In the genomic region with DNA sequence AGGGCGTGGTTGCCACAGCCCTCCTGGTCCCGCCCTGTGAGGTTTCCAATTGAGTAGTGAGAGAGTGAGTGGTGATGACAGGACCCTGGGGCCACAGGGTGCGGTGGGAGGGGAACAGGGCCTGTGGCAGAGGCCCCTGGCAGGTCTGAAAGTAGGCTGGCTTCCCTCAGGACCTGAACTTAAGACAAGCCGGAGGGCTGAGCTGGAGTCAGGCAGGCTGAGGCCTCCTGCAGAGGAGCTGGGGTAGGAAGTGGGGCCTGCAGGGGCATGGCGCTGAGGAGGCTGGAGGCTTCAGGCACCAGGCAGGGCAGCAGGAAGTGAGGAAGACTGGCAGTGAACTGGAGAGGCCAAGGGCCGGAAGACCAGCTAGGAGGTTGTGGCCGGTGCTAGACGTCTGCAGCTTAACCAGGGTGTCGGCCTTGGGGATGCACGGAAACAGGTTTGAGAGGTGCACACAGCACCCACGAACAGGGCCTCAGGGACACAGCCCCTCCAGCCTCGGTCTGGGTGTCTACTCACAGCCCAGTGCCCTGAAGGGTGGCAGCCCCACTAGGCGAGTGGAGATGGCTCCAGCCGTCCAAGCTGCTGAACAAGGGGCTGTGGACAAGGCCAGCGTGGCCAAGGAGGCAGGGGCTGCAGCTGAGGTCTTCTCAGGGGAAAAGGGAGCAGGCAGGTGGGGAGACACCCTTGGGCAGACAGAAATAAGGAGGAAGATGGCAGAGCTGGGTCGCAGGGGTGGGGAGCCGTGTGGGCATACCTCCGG, we compare ENCODE assay signal across 11 cellular contexts. TPM values are rescaled to one million over a fixed set of nuclear protein-coding genes. Genes with fewer than 3 reads are reported as not detected.
A peak's percentile ranks its signal among the peaks of the same experiment; 100 is the strongest.
DNase-seq lines count a peak whose midpoint lies in the region; ATAC-seq, FAIRE-seq and TF ChIP-seq lines count a peak whose summit lies in the region.
"Had no signal": no experiment of that assay in that cellular context is flagged by ENCODE, and none has a peak within 500 bp of the region (broad histone marks: within the 10 kb centered on the region; RNA-seq: fewer than 3 reads in every experiment).

No MANE protein-coding gene starts in this region.

- H3K27ac Mint-ChIP-seq in astrocyte (ENCODE audit: unreplicated experiment) = no peak overlapping the region

- H3K4me3 Mint-ChIP-seq in astrocyte (ENCODE audit: unreplicated experiment) = peak overlapping the region; percentile 20

- H3K27me3 ChIP-seq in astrocyte (ENCODE audit: insufficient read depth, low read length) = no peaks in the 10 kb centered on the region
- H3K27me3 ChIP-seq: pancreas had no signal

- no peaks in the 10 kb centered on the region for H3K36me3 ChIP-seq in astrocyte (ENCODE audit: insufficient read depth, low read length)
- H3K36me3 ChIP-seq: pancreas had no signal

- H3K4me3 ChIP-seq in astrocyte (ENCODE audit: insufficient read depth, low read depth, low read length) = no peak overlapping the region
- H3K4me3 ChIP-seq: pancreas had no signal

- intact Hi-C loops in Right ventricle myocardium inferior (cut with DNase I) = no loop called here

- H3K4me2 ChIP-seq in astrocyte (ENCODE audit: low read length) = no peak overlapping the region

- FAIRE-seq in astrocyte (lab: Jason Lieb, UNC) (no peak), HTR-8/SVneo (lab: Jason Lieb, UNC) (no peak)
- FAIRE-seq: GM12892, pancreas had no signal

- no peak overlapping the region for H3K9ac ChIP-seq in astrocyte (ENCODE audit: low read length)

- peaks cover 4% of the 10 kb centered on the region for H3K4me1 ChIP-seq in astrocyte (ENCODE audit: insufficient read depth, low read length)

- H3K4me1 Mint-ChIP-seq in astrocyte (ENCODE audit: low read depth, unreplicated experiment) = peaks cover 2% of the 10 kb centered on the region

- DNase-seq in T-helper 9 cell (peak; percentile 9), astrocyte (ENCODE audit: low read depth) (no peak), NCI-H1092 treated with DMSO at 0.1 percent for 48 hours (lab: John Stamatoyannopoulos, UW) (no peak), NCI-H146 (lab: John Stamatoyannopoulos, UW) (no peak), Right ventricle myocardium inferior (ENCODE audit: missing footprints) (no peak), HTR-8/SVneo (ENCODE audit: insufficient read length, low spot score) (no peak)
- DNase-seq in stimulated activated CD4-positive, alpha-beta T cell treated with anti-CD3 and anti-CD28 coated beads, Interleukin-4, amount 100 ng/mL, for 24 hours = peak; percentile 75
- DNase-seq: KBM-7 had no signal

- no peaks in the 10 kb centered on the region for H3K36me3 Mint-ChIP-seq in astrocyte (ENCODE audit: low read depth, unreplicated experiment)

- H3K9me3 ChIP-seq in astrocyte (ENCODE audit: insufficient read depth, low read depth, low read length) = no peaks in the 10 kb centered on the region
- H3K9me3 ChIP-seq: pancreas had no signal

- no peak overlapping the region for H3K27ac ChIP-seq in astrocyte (ENCODE audit: low read depth, low read length)

- no peak for TF ChIP-seq CTCF in astrocyte (IDR thresholded peaks at IDR 0.05; ENCODE audit: insufficient read depth, low read depth, low read length)

- peaks cover 2% of the 10 kb centered on the region for H3K9me3 Mint-ChIP-seq in astrocyte (ENCODE audit: unreplicated experiment)

- no peak overlapping the region for H2AFZ ChIP-seq in astrocyte (ENCODE audit: low read depth, low read length)

- no peaks in the 10 kb centered on the region for H4K20me1 ChIP-seq in astrocyte (ENCODE audit: insufficient read depth, low read length)

- ATAC-seq in GM19351 (IDR thresholded peaks at IDR 0.05; ENCODE audit: unreplicated experiment) (peak; percentile 60), Right ventricle myocardium inferior (no peak)

- peaks cover 18% of the 10 kb centered on the region for H3K27me3 Mint-ChIP-seq in astrocyte (ENCODE audit: low read depth, unreplicated experiment)

- H3K79me2 ChIP-seq in astrocyte (ENCODE audit: insufficient read depth, low read length) = no peaks in the 10 kb centered on the region

RNA-seq across cellular contexts. Expression of gene POP4, which starts 17.8 kb away (rescaled TPM):
- total RNA-seq in astrocyte (52.3 and 60.6 TPM in 2 replicates), Right ventricle myocardium inferior (58.0 TPM)

RNA-seq across cellular contexts. Expression of gene PLEKHF1, which starts 41.4 kb away (rescaled TPM):
- total RNA-seq in astrocyte (10.8 and 13.1 TPM in 2 replicates), Right ventricle myocardium inferior (43.6 TPM)

Comparison
In these comparisons a context has a peak if more than half of its experiments do, and no peak if none do; other contexts are left out.
1. DNase-seq: peak in T-helper 9 cell (single experiment) and stimulated activated CD4-positive, alpha-beta T cell treated with anti-CD3 and anti-CD28 coated beads, Interleukin-4, amount 100 ng/mL, for 24 hours (single experiment); none in astrocyte (single experiment), NCI-H1092 treated with DMSO at 0.1 percent for 48 hours (single experiment), NCI-H146 (single experiment), Right ventricle myocardium inferior (single experiment) and HTR-8/SVneo (single experiment).